Comparison of ENCODE assay signal across 9 cellular contexts in the genomic region with DNA sequence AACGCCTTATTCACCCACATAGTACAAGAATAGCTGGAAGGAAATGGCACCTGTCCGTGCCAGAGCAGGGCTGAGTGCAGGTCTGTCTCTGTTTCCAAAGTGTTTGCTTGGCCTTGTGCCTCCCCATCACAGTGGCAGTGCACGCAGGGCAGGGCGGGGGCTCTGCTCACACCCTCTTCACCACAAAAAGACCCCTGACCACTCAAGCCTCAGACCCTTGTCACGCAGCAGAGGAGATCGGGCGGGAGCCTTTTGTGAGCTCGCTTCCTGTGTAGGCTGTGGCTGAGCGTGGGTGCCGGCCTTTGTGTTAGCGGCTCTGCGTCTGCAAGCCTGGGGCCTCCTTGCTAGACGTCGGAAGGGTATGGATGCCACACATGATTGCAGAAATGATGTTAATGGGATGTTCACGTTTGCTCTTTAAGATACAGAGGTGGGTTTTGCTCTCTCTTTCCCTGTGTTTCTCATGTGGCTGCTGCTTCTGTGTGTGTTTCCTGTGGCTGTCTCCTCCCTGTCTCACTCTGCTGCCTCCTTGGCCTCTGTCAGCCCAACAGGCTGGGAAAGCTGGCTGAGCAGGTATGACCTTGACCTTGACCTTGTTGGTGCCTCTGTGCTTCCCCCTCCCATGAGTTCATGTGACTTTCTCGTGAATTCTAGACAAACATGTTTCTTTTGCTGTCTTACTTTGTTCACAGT. TPM values are rescaled to one million over a fixed set of nuclear protein-coding genes. Genes with fewer than 3 reads are reported as not detected.
DNase-seq lines count a peak whose midpoint lies in the region; FAIRE-seq and TF ChIP-seq lines count a peak whose summit lies in the region.
"Had no signal": no experiment of that assay in that cellular context is flagged by ENCODE, and none has a peak within 500 bp of the region (broad histone marks: within the 10 kb centered on the region; RNA-seq: fewer than 3 reads in every experiment).

No MANE protein-coding gene starts in this region.

- H3K27ac ChIP-seq in endothelial cell of umbilical vein (ENCODE audit: insufficient read depth, low read depth, low read length): no peak overlapping the region

- H3K27ac Mint-ChIP-seq in activated CD4-positive, alpha-beta memory T cell treated with anti-CD3 and anti-CD28 coated beads, Interleukin-2, amount 10 ng/mL, durations not matched to agents 7 days and 5 days: peak overlapping the region; percentile 92

- H3K36me3 ChIP-seq in endothelial cell of umbilical vein (ENCODE audit: control insufficient read depth in 2 of 2, extremely low read depth in 1 of 2, insufficient read depth in 2 of 2, low read length in 2 of 2): peaks cover 2 to 62% of the 10 kb centered on the region in 2 experiments

- H3K36me3 Mint-ChIP-seq in activated CD4-positive, alpha-beta memory T cell treated with anti-CD3 and anti-CD28 coated beads, Interleukin-2, amount 10 ng/mL, durations not matched to agents 7 days and 5 days (ENCODE audit: low read depth): peaks cover 65% of the 10 kb centered on the region

- peak; percentile 65 for DNase-seq in activated CD4-positive, alpha-beta memory T cell treated with anti-CD3 and anti-CD28 coated beads, Interleukin-2, amount 10 ng/mL, durations not matched to agents 7 days and 5 days
- DNase-seq in endothelial cell of umbilical vein (ENCODE audit: low read depth, low spot score): peak; percentile 58
- DNase-seq in stimulated activated CD4-positive, alpha-beta T cell treated with anti-CD3 and anti-CD28 coated beads, TNF-alpha, amount 100 ng/mL, for 1 hour (ENCODE audit: low read depth in 3 of 3, low spot score in 1 of 3): peak; percentile 18 to 47 (median 35)
- DNase-seq in HUDEP-2 (lab: John Stamatoyannopoulos, UW; ENCODE audit: unreplicated experiment in 76 of 76): no peak
- DNase-seq in NCI-H748 treated with DMSO at 0.1 percent for 48 hours (lab: John Stamatoyannopoulos, UW): no peak
- DNase-seq in NCI-H1417 (lab: John Stamatoyannopoulos, UW): no peak
- DNase-seq in hippocampal formation (lab: John Stamatoyannopoulos, UW): no peak
- DNase-seq: NCI-H446 had no signal

- no peak for TF ChIP-seq CTCF in endothelial cell of umbilical vein (IDR thresholded peaks at IDR 0.05; ENCODE audit: extremely low read depth in 1 of 2, insufficient read depth in 1 of 2, low read depth in 1 of 2, low read length in 2 of 2)

- no peaks in the 10 kb centered on the region for H4K20me1 ChIP-seq in endothelial cell of umbilical vein (replicated peaks; ENCODE audit: control insufficient read depth, extremely low read depth, insufficient read depth, low read length)

- POLR2A ChIA-PET in activated CD4-positive, alpha-beta memory T cell treated with anti-CD3 and anti-CD28 coated beads, Interleukin-2, amount 10 ng/mL, durations not matched to agents 7 days and 5 days (lab: Charles Lee): interaction anchor here (0.9 to 4.5 kb wide), 10 partner anchors 8 to 237 kb away, joined by 3 to 52 read pairs (median 5); partner anchors contain the start of genes DIP2A and PRMT2
- POLR2A ChIA-PET in endothelial cell of umbilical vein (lab: Charles Lee): interaction anchor here (0.7 kb wide), 1 partner anchor 43 kb away, joined by 6 read pairs; no protein-coding TSS in a partner anchor

- no peaks in the 10 kb centered on the region for H3K27me3 ChIP-seq in endothelial cell of umbilical vein (ENCODE audit: control insufficient read depth in 2 of 2, insufficient read depth in 2 of 2, low read length in 2 of 2)

- peak overlapping the region; percentile 52 for H3K4me3 Mint-ChIP-seq in activated CD4-positive, alpha-beta memory T cell treated with anti-CD3 and anti-CD28 coated beads, Interleukin-2, amount 10 ng/mL, durations not matched to agents 7 days and 5 days

- peaks cover 7% of the 10 kb centered on the region for H3K4me1 ChIP-seq in endothelial cell of umbilical vein (ENCODE audit: control insufficient read depth, extremely low read depth, insufficient read depth, low read length)

- no peaks in the 10 kb centered on the region for H3K79me2 ChIP-seq in endothelial cell of umbilical vein (ENCODE audit: control insufficient read depth, insufficient read depth, low read length)

- BruUV-seq in endothelial cell of umbilical vein (replicated peaks; lab: Mats Ljungman, UMichigan): no TSS peak

- in situ Hi-C loops in GM18951 (cut with MboI; ENCODE audit: low sequenced_read_pairs, unreplicated experiment): no loop called here

- H3K4me1 Mint-ChIP-seq in activated CD4-positive, alpha-beta memory T cell treated with anti-CD3 and anti-CD28 coated beads, Interleukin-2, amount 10 ng/mL, durations not matched to agents 7 days and 5 days: peaks cover 33% of the 10 kb centered on the region

- no peak overlapping the region for H3K4me2 ChIP-seq in endothelial cell of umbilical vein (ENCODE audit: insufficient read depth, low read length)

- FAIRE-seq in endothelial cell of umbilical vein (lab: Jason Lieb, UNC): peak; percentile 60

- H3K9me3 ChIP-seq in endothelial cell of umbilical vein (replicated peaks; ENCODE audit: control insufficient read depth, insufficient read depth, low read length): no peaks in the 10 kb centered on the region

- TF ChIP-seq POLR2A in GM18951 (IDR thresholded peaks at IDR 0.05; ENCODE audit: extremely low read depth, insufficient read depth, insufficient read length): peak; percentile 25
- TF ChIP-seq POLR2A in endothelial cell of umbilical vein (IDR thresholded peaks at IDR 0.05; ENCODE audit: low read depth, low read length): no peak

- no peak overlapping the region for H3K9ac ChIP-seq in endothelial cell of umbilical vein (replicated peaks; ENCODE audit: extremely low read depth, insufficient read depth, low read length)

- dilution Hi-C loops in endothelial cell of umbilical vein (cut with MboI; ENCODE audit: extremely low pct_ligation_motif_present, low sequenced_read_pairs): no loop called here

- CTCF ChIA-PET in activated CD4-positive, alpha-beta memory T cell treated with anti-CD3 and anti-CD28 coated beads, Interleukin-2, amount 10 ng/mL, durations not matched to agents 7 days and 5 days (lab: Charles Lee): interaction anchor here (0.8 to 1.9 kb wide), 9 partner anchors 8 to 416 kb away, joined by 3 to 6 read pairs (median 4); no protein-coding TSS in a partner anchor
- CTCF ChIA-PET in endothelial cell of umbilical vein (lab: Charles Lee): interaction anchor here (0.7 to 2.2 kb wide), 3 partner anchors 9 to 323 kb away, joined by 3 to 14 read pairs (median 4); no protein-coding TSS in a partner anchor

- H3K9me3 Mint-ChIP-seq in activated CD4-positive, alpha-beta memory T cell treated with anti-CD3 and anti-CD28 coated beads, Interleukin-2, amount 10 ng/mL, durations not matched to agents 7 days and 5 days: no peaks in the 10 kb centered on the region

- H3K9me1 ChIP-seq in endothelial cell of umbilical vein (replicated peaks; ENCODE audit: control insufficient read depth, extremely low read depth, insufficient read depth, low read length): no peaks in the 10 kb centered on the region

- no peak overlapping the region for H3K4me3 ChIP-seq in endothelial cell of umbilical vein (replicated peaks in 1 of 3; ENCODE audit: insufficient read depth in 1 of 3, low read depth in 1 of 3, low read length in 3 of 3)

- no peaks in the 10 kb centered on the region for H3K27me3 Mint-ChIP-seq in activated CD4-positive, alpha-beta memory T cell treated with anti-CD3 and anti-CD28 coated beads, Interleukin-2, amount 10 ng/mL, durations not matched to agents 7 days and 5 days

- H2AFZ ChIP-seq in endothelial cell of umbilical vein (ENCODE audit: low read depth, low read length): no peak overlapping the region

- intact Hi-C loops in endothelial cell of umbilical vein (cut with micrococcal nuclease): no loop called here

TF ChIP-seq in endothelial cell of umbilical vein, 7 proteins besides CTCF, POLR2A, EP300 and RAD21:
- TF ChIP-seq EZH2 (IDR thresholded peaks at IDR 0.05; ENCODE audit: borderline replicate concordance, low read depth, low read length, severe bottlenecking) (no peak), FOS (IDR thresholded peaks at IDR 0.05; ENCODE audit: borderline replicate concordance, insufficient read depth, low read length) (no peak), POLR2AphosphoS5 (IDR thresholded peaks at IDR 0.05; ENCODE audit: insufficient read depth, low read depth, low read length) (no peak), GATA2 (IDR thresholded peaks at IDR 0.05; ENCODE audit: insufficient read depth, insufficient read length, low read depth, low read length) (no peak), MYC (IDR thresholded peaks at IDR 0.05; ENCODE audit: low read depth, low read length) (no peak), JUN (IDR thresholded peaks at IDR 0.05; ENCODE audit: borderline replicate concordance, insufficient read depth, insufficient read length, low read depth) (no peak)
- TF ChIP-seq, protein P1, sequence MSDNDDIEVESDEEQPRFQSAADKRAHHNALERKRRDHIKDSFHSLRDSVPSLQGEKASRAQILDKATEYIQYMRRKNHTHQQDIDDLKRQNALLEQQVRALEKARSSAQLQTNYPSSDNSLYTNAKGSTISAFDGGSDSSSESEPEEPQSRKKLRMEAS (IDR thresholded peaks at IDR 0.05; ENCODE audit: insufficient read depth, insufficient read length): no peak

RNA-seq across cellular contexts. Expression of gene S100B, which starts 45.4 kb away (rescaled TPM):
- not detected for total RNA-seq in activated CD4-positive, alpha-beta memory T cell treated with anti-CD3 and anti-CD28 coated beads, Interleukin-2, amount 10 ng/mL, durations not matched to agents 7 days and 5 days
- total RNA-seq in endothelial cell of umbilical vein: not detected in 2 replicates
- polyA plus RNA-seq in endothelial cell of umbilical vein: not detected in 2 replicates
- not detected in 2 replicates for polyA plus RNA-seq in endothelial cell of umbilical vein (2011; cell fraction: cytosol; rRNA removed)
- not detected in 2 replicates for polyA plus RNA-seq in endothelial cell of umbilical vein (2011; cell fraction: nucleus; rRNA removed)
- not detected in 2 replicates for polyA plus RNA-seq in endothelial cell of umbilical vein (2012)
- polyA minus RNA-seq in endothelial cell of umbilical vein: not detected in 2 replicates
- polyA minus RNA-seq in endothelial cell of umbilical vein (2011; cell fraction: cytosol; rRNA and poly(A)+ RNA removed): not detected
- not detected in 2 replicates for polyA minus RNA-seq in endothelial cell of umbilical vein (2011; cell fraction: nucleus; rRNA and poly(A)+ RNA removed)

Comparison
In these comparisons a context has a peak if more than half of its experiments do, and no peak if none do; other contexts are left out.
1. DNase-seq: peak in activated CD4-positive, alpha-beta memory T cell treated with anti-CD3 and anti-CD28 coated beads, Interleukin-2, amount 10 ng/mL, durations not matched to agents 7 days and 5 days (single experiment), endothelial cell of umbilical vein (single experiment) and stimulated activated CD4-positive, alpha-beta T cell treated with anti-CD3 and anti-CD28 coated beads, TNF-alpha, amount 100 ng/mL, for 1 hour (3 of 3); none in HUDEP-2 (0 of 76), NCI-H748 treated with DMSO at 0.1 percent for 48 hours (single experiment), NCI-H1417 (0 of 3) and hippocampal formation (0 of 2).